8 cellular contexts compared by ENCODE assay signal in genomic region chr19:4967738-4968461, GRCh38. TPM values are rescaled to one million over a fixed set of nuclear protein-coding genes. Genes with fewer than 3 reads are reported as not detected.
DNase-seq lines count a peak whose midpoint lies in the region; ATAC-seq and TF ChIP-seq lines count a peak whose summit lies in the region.

No MANE protein-coding gene starts in this region.

- ATAC-seq in CD4-positive, alpha-beta T cell (ENCODE audit: poor library complexity) = no peak
- ATAC-seq in natural killer cell treated with Interleukin-12 subunit alpha and Interleukin-12 subunit beta and Interleukin-15 and Interleukin-18, amount 100 ng/mL, for 72 hours = no peak
- no peak for ATAC-seq in GM18517 (IDR thresholded peaks at IDR 0.05; ENCODE audit: unreplicated experiment)

- no TSS peak for BruUV-seq in MCF 10A (replicated peaks; lab: Mats Ljungman, UMichigan)

- no peaks in the 10 kb centered on the region for H3K9me3 ChIP-seq in CD4-positive, alpha-beta T cell (ENCODE audit: control insufficient read depth, low read length)

- peak overlapping the region; percentile 18 for H3K27ac ChIP-seq in CD4-positive, alpha-beta T cell (ENCODE audit: low read depth, low read length)

- TF ChIP-seq CTCF in CD4-positive, alpha-beta T cell (IDR thresholded peaks at IDR 0.05) = no peak
- TF ChIP-seq CTCF in LNCaP clone FGC (IDR thresholded peaks at IDR 0.05; ENCODE audit: control insufficient read depth, extremely low read depth, insufficient read depth) (no peak), MCF 10A (IDR thresholded peaks at IDR 0.05; ENCODE audit: unreplicated experiment) (no peak)

- H3K4me3 Mint-ChIP-seq in CD4-positive, alpha-beta T cell = peak overlapping the region; percentile 92
- H3K4me3 Mint-ChIP-seq in MCF 10A (ENCODE audit: unreplicated experiment) = peak overlapping the region; percentile 75
- peak overlapping the region; percentile 72 for H3K4me3 Mint-ChIP-seq in natural killer cell treated with Interleukin-12 subunit alpha and Interleukin-12 subunit beta and Interleukin-15 and Interleukin-18, amount 100 ng/mL, for 72 hours

- no peaks in the 10 kb centered on the region for H3K9me3 Mint-ChIP-seq in CD4-positive, alpha-beta T cell
- no peaks in the 10 kb centered on the region for H3K9me3 Mint-ChIP-seq in MCF 10A (ENCODE audit: unreplicated experiment)
- no peaks in the 10 kb centered on the region for H3K9me3 Mint-ChIP-seq in natural killer cell treated with Interleukin-12 subunit alpha and Interleukin-12 subunit beta and Interleukin-15 and Interleukin-18, amount 100 ng/mL, for 72 hours

- DNase-seq in CD4-positive, alpha-beta T cell = no peak
- DNase-seq in LNCaP clone FGC (ENCODE audit: low read depth) = no peak
- DNase-seq in MCF 10A (ENCODE audit: unreplicated experiment) = peak; percentile 74
- DNase-seq in natural killer cell treated with Interleukin-12 subunit alpha and Interleukin-12 subunit beta and Interleukin-15 and Interleukin-18, amount 100 ng/mL, for 72 hours (ENCODE audit: low spot score) = peak; percentile 53
- no peak for DNase-seq in NCI-H1105 treated with DMSO at 0.1 percent for 48 hours (lab: John Stamatoyannopoulos, UW)
- DNase-seq in G401 (ENCODE audit: low spot score) = no peak
- DNase-seq in cerebellum (ENCODE audit: low spot score) = no peak

- peaks cover 32% of the 10 kb centered on the region for H3K4me1 Mint-ChIP-seq in CD4-positive, alpha-beta T cell (ENCODE audit: low read depth)
- peaks cover 37% of the 10 kb centered on the region for H3K4me1 Mint-ChIP-seq in MCF 10A (ENCODE audit: insufficient read depth, unreplicated experiment)
- H3K4me1 Mint-ChIP-seq in natural killer cell treated with Interleukin-12 subunit alpha and Interleukin-12 subunit beta and Interleukin-15 and Interleukin-18, amount 100 ng/mL, for 72 hours (ENCODE audit: low read depth in 2 of 2) = peaks cover 29 to 32% of the 10 kb centered on the region in 2 donors

- in situ Hi-C loops in G401 (cut with HindIII; ENCODE audit: low sequenced_read_pairs) = no loop called here

- peak overlapping the region; percentile 87 for H3K27ac Mint-ChIP-seq in CD4-positive, alpha-beta T cell
- peak overlapping the region; percentile 77 for H3K27ac Mint-ChIP-seq in MCF 10A (ENCODE audit: low read depth, unreplicated experiment)
- peak overlapping the region; percentile 75 to 89 for H3K27ac Mint-ChIP-seq in natural killer cell treated with Interleukin-12 subunit alpha and Interleukin-12 subunit beta and Interleukin-15 and Interleukin-18, amount 100 ng/mL, for 72 hours

- H3K4me3 ChIP-seq in LNCaP clone FGC (ENCODE audit: low read depth, low read length) = peak overlapping the region; percentile 54

- CTCF ChIA-PET in CD4-positive, alpha-beta T cell (lab: Charles Lee) = interaction anchor here (1.7 to 3.1 kb wide), 3 partner anchors 56 to 177 kb away, joined by 4 to 11 read pairs (median 9); partner anchors contain the start of gene FEM1A
- CTCF ChIA-PET in MCF 10A (lab: Yijun Ruan, JAX) = no interaction called here

- no peaks in the 10 kb centered on the region for H3K27me3 ChIP-seq in CD4-positive, alpha-beta T cell (ENCODE audit: control insufficient read depth, insufficient read depth, low read length)

- intact Hi-C loops in CD4-positive, alpha-beta T cell (cut with DNase I, micrococcal nuclease) = loop anchor here (2.0 to 5.0 kb wide), 5 partner anchors 51 to 246 kb away; partner anchors contain the start of genes DPP9 (in 1 of the 2), FEM1A (in 1 of the 2) and PLIN3 (in 1 of the 2)
- intact Hi-C loops in MCF 10A (cut with micrococcal nuclease) = no loop called here

- peaks cover 6% of the 10 kb centered on the region for H3K36me3 Mint-ChIP-seq in CD4-positive, alpha-beta T cell (ENCODE audit: low read depth)
- H3K36me3 Mint-ChIP-seq in MCF 10A (ENCODE audit: insufficient read depth, unreplicated experiment) = peaks cover 23% of the 10 kb centered on the region
- H3K36me3 Mint-ChIP-seq in natural killer cell treated with Interleukin-12 subunit alpha and Interleukin-12 subunit beta and Interleukin-15 and Interleukin-18, amount 100 ng/mL, for 72 hours = no peaks in the 10 kb centered on the region

- no peaks in the 10 kb centered on the region for H3K27me3 Mint-ChIP-seq in CD4-positive, alpha-beta T cell
- H3K27me3 Mint-ChIP-seq in MCF 10A (ENCODE audit: insufficient read depth, unreplicated experiment) = no peaks in the 10 kb centered on the region
- no peaks in the 10 kb centered on the region for H3K27me3 Mint-ChIP-seq in natural killer cell treated with Interleukin-12 subunit alpha and Interleukin-12 subunit beta and Interleukin-15 and Interleukin-18, amount 100 ng/mL, for 72 hours

- POLR2A ChIA-PET in CD4-positive, alpha-beta T cell (lab: Charles Lee) = interaction anchor here (0.6 to 5.1 kb wide), 16 partner anchors 9 to 1747 kb away, joined by 3 to 131 read pairs (median 4); partner anchors contain the start of genes CATSPERD, CHAF1A, DPP9 and FEM1A
- POLR2A ChIA-PET in MCF 10A (lab: Yijun Ruan, JAX) = interaction anchor here (0.7 to 7.3 kb wide), 16 partner anchors 8 to 654 kb away, joined by 3 to 85 read pairs (median 6); partner anchors contain the start of genes FEM1A, SAFB and SAFB2

RNA-seq across cellular contexts. Expression of gene KDM4B, which starts 1.0 kb away (rescaled TPM):
- total RNA-seq in CD4-positive, alpha-beta T cell = 10 to 100 TPM; 41.8 to 42.5 TPM
- 34.4 and 36.3 TPM in 2 replicates for total RNA-seq in MCF 10A (2022)
- total RNA-seq in natural killer cell treated with Interleukin-12 subunit alpha and Interleukin-12 subunit beta and Interleukin-15 and Interleukin-18, amount 100 ng/mL, for 72 hours = 10 to 100 TPM; 57.0 to 63.1 TPM
- 15.5 and 19.3 TPM in 2 replicates for total RNA-seq in G401 (2014; rRNA removed; shearing (Covaris generic))
- 39.7 TPM for total RNA-seq in cerebellum

RNA-seq across cellular contexts. Expression of gene UHRF1, which starts 58.6 kb away (rescaled TPM):
- under 1 TPM; 0.16 to 0.20 TPM for total RNA-seq in CD4-positive, alpha-beta T cell
- 11.2 and 16.0 TPM in 2 replicates for total RNA-seq in MCF 10A (2022)
- total RNA-seq in natural killer cell treated with Interleukin-12 subunit alpha and Interleukin-12 subunit beta and Interleukin-15 and Interleukin-18, amount 100 ng/mL, for 72 hours = 100 to 1,000 TPM in 1 of 2 donors, 10 to 100 TPM in 1; 75.5 to 201 TPM
- 88.6 and 112 TPM in 2 replicates for total RNA-seq in G401 (2014; rRNA removed; shearing (Covaris generic))
- 22.9 TPM for total RNA-seq in cerebellum

Comparison
In these comparisons a context has a peak if more than half of its experiments do, and no peak if none do; other contexts are left out.
1. DNase-seq: peak in MCF 10A (single experiment) and natural killer cell treated with Interleukin-12 subunit alpha and Interleukin-12 subunit beta and Interleukin-15 and Interleukin-18, amount 100 ng/mL, for 72 hours (single experiment); none in CD4-positive, alpha-beta T cell (0 of 10), LNCaP clone FGC (single experiment), NCI-H1105 treated with DMSO at 0.1 percent for 48 hours (single experiment), G401 (single experiment) and cerebellum (single experiment).
2. RNA of gene UHRF1, which starts 58.6 kb away (total RNA-seq): 75.5 to 201 TPM in natural killer cell treated with Interleukin-12 subunit alpha and Interleukin-12 subunit beta and Interleukin-15 and Interleukin-18, amount 100 ng/mL, for 72 hours, 88.6 to 112 TPM in G401, 22.9 TPM in cerebellum (single experiment) and 11.2 to 16.0 TPM in MCF 10A; 0.16 to 0.20 TPM in CD4-positive, alpha-beta T cell; every median in the first group is over 10 times any median in the second.
3. Peak in every context shown above with its lines, with median percentiles within 50 percentile points of each other: H3K27ac Mint-ChIP-seq and H3K4me3 Mint-ChIP-seq.